ENCODE assay signal across 33 cellular contexts in the genomic region with DNA sequence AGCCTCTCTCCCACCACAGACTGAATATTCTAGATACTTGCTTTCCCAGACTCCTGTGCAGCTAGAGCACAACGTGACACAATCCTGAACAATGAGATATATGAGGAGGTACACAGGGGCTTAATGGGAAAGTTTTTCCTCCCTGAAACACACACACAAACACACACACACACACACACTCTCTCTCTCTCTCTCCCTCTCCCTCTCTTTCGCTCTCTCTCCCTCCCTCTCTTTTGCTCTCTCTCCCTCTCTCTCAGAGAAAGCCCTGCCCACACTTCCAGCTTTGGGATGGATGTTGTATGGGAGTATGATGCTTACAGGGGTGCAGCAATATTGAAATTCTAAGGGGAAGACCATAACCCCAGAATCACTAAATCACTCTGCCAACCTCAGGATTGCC.
"Had no signal": no experiment of that assay in that cellular context is flagged by ENCODE, and none has a peak within 500 bp of the region (broad histone marks: within the 10 kb centered on the region; RNA-seq: fewer than 3 reads in every experiment).

No MANE protein-coding gene starts in this region.

- H3K27me3 ChIP-seq: brain microvascular endothelial cell, Peyer's patch had no signal

- DNase-seq: activated B cell treated with CpG ODN at 0.5 μM for 24 hours; activated CD4-positive, alpha-beta memory T cell treated with anti-CD3 and anti-CD28 coated beads for 36 hours; activated CD4-positive, alpha-beta T cell treated with anti-CD3 and anti-CD28 coated beads for 4 hours; activated CD4-positive, alpha-beta T cell treated with anti-CD3 and anti-CD28 coated beads, Interleukin-2, amount 50 U/mL, for 1 hour; activated CD4-positive, CD25-positive, alpha-beta regulatory T cell treated with anti-CD3 and anti-CD28 coated beads, Interleukin-2, amount 50 U/mL, for 72 hours; activated CD8-positive, alpha-beta memory T cell treated with anti-CD3 and anti-CD28 coated beads, Interleukin-2, amount 50 U/mL, for 4 hours; activated gamma-delta T cell treated with Interleukin-2 at 50 U/mL for 16 hours; activated naive CD4-positive, alpha-beta T cell treated with anti-CD3 and anti-CD28 coated beads for 36 hours; activated T-cell treated with anti-CD3 and anti-CD28 coated beads for 4 hours; activated T-cell treated with anti-CD3 and anti-CD28 coated beads, Interleukin-2, amount 50 U/mL, for 4 hours; aorta; brain microvascular endothelial cell; NCI-H1105 treated with DMSO at 0.1 percent for 48 hours; NCI-H1436; NCI-H1694; NCI-H1930; NCI-H2081 treated with DMSO at 0.1 percent for 48 hours; NCI-H226; NCI-H446 treated with DMSO at 0.1 percent for 48 hours; NCI-H524; NK-92 treated with Interleukin-12 subunit alpha and Interleukin-12 subunit beta, amount 100 ng/mL, for 24 hours; PC-3; Peyer's patch; SIG-M5; SW 1271; T-helper 1 cell; T-helper 2 cell; T-helper 9 cell had no signal

- H3K4me3 ChIP-seq: K562, Peyer's patch had no signal

- ATAC-seq: activated naive CD4-positive, alpha-beta T cell treated with anti-CD3 and anti-CD28 coated beads, Interleukin-2, amount 50 U/mL, for 72 hours; activated T-cell treated with anti-CD3 and anti-CD28 coated beads, Interleukin-2, amount 50 U/mL, for 4 hours; K562; PC-3; Right ventricle myocardium inferior had no signal

- FAIRE-seq: K562 had no signal

- H3K27ac ChIP-seq: brain microvascular endothelial cell, Peyer's patch, RWPE1, VCaP had no signal
